ENCODE assay signal across 8 cellular contexts in genomic region chr6:13712485-13712990, GRCh38. TPM values are rescaled to one million over a fixed set of nuclear protein-coding genes. Genes with fewer than 3 reads are reported as not detected.
DNase-seq lines count a peak whose midpoint lies in the region; ATAC-seq, FAIRE-seq and TF ChIP-seq lines count a peak whose summit lies in the region.

No MANE protein-coding gene starts in this region.

- no peak for FAIRE-seq in HTR-8/SVneo (lab: Jason Lieb, UNC)

- H3K36me3 ChIP-seq in OCI-LY1 (ENCODE audit: insufficient read depth, low read length) = no peaks in the 10 kb centered on the region

- no peaks in the 10 kb centered on the region; the same call in 1 of the 2 replicates for H3K9me3 ChIP-seq in OCI-LY1 (ENCODE audit: low read length)

- DNase-seq in effector memory CD8-positive, alpha-beta T cell = no peak
- DNase-seq in myocyte (ENCODE audit: low read depth) (peak; percentile 43), HTR-8/SVneo (ENCODE audit: insufficient read length, low spot score) (no peak), NCI-H2227 (lab: John Stamatoyannopoulos, UW; ENCODE audit: unreplicated experiment) (no peak), left colon (no peak)

- no peak for ATAC-seq in effector memory CD8-positive, alpha-beta T cell (replicated peaks)
- no peak for ATAC-seq in GM21526 (IDR thresholded peaks at IDR 0.05; ENCODE audit: low FRiP score, unreplicated experiment)
- no peak for ATAC-seq in left colon

- H3K27me3 ChIP-seq in OCI-LY1 (ENCODE audit: insufficient read depth, low read length) = no peaks in the 10 kb centered on the region

- H3K4me3 ChIP-seq in GM08714 (ENCODE audit: low read length) (peak overlapping the region; percentile 92), OCI-LY1 (ENCODE audit: low read depth, low read length, poor library complexity, severe bottlenecking) (peak overlapping the region; percentile 61)

- H3K9me2 ChIP-seq in OCI-LY1 (ENCODE audit: low read depth, low read length) = no peaks in the 10 kb centered on the region

- H3K9me3 Mint-ChIP-seq in effector memory CD8-positive, alpha-beta T cell = no peaks in the 10 kb centered on the region

- peak overlapping the region; percentile 78 for H3K27ac ChIP-seq in OCI-LY1 (ENCODE audit: low read depth, low read length, poor library complexity, severe bottlenecking)

- peak overlapping the region; percentile 79 to 86 for H3K4me3 Mint-ChIP-seq in effector memory CD8-positive, alpha-beta T cell

- no peaks in the 10 kb centered on the region for H3F3A ChIP-seq in OCI-LY1 (ENCODE audit: insufficient read depth, low read length)

- H3K27me3 Mint-ChIP-seq in effector memory CD8-positive, alpha-beta T cell = no peaks in the 10 kb centered on the region

- H3K9ac ChIP-seq in OCI-LY1 (ENCODE audit: low read length) = peak overlapping the region; percentile 69

- H3K4me1 Mint-ChIP-seq in effector memory CD8-positive, alpha-beta T cell (ENCODE audit: low read depth in 2 of 2) = peaks cover 22 to 32% of the 10 kb centered on the region in 2 donors

- H3K4me2 ChIP-seq in OCI-LY1 (ENCODE audit: low read length) = peak overlapping the region; percentile 66

- H3K4me1 ChIP-seq in OCI-LY1 (ENCODE audit: insufficient read depth, low read length, severe bottlenecking) = peaks cover 26% of the 10 kb centered on the region

- H3K27ac Mint-ChIP-seq in effector memory CD8-positive, alpha-beta T cell = peak overlapping the region; percentile 95 to 98

- H3K79me2 ChIP-seq in OCI-LY1 (ENCODE audit: insufficient read depth, low read length) = peaks cover 34% of the 10 kb centered on the region

- intact Hi-C loops in left colon (cut with DNase I, micrococcal nuclease) = no loop called here

- H4K20me1 ChIP-seq in OCI-LY1 (ENCODE audit: insufficient read depth, low read length) = no peaks in the 10 kb centered on the region

- no peak for TF ChIP-seq CTCF in OCI-LY1 (IDR thresholded peaks at IDR 0.05; ENCODE audit: low read length)

- peak overlapping the region; percentile 17 for H2AFZ ChIP-seq in OCI-LY1 (ENCODE audit: low read length)

- peaks cover 15% of the 10 kb centered on the region for H3K36me3 Mint-ChIP-seq in effector memory CD8-positive, alpha-beta T cell (ENCODE audit: insufficient read depth)

RNA-seq across cellular contexts. Expression of gene RANBP9, which starts 0.9 kb away (rescaled TPM):
- total RNA-seq in myocyte = 38.3 and 39.9 TPM in 2 replicates
- 52.2 TPM for polyA plus RNA-seq in myocyte (2012)
- total RNA-seq in left colon = 10 to 100 TPM; 32.5 to 33.9 TPM
